31 cellular contexts compared by ENCODE assay signal in genomic region chr3:54083901-54084300, GRCh38. TPM values are rescaled to one million over a fixed set of nuclear protein-coding genes. Genes with fewer than 3 reads are reported as not detected.
"Had no signal": no experiment of that assay in that cellular context is flagged by ENCODE, and none has a peak within 500 bp of the region (broad histone marks: within the 10 kb centered on the region; RNA-seq: fewer than 3 reads in every experiment).

No MANE protein-coding gene starts in this region.

- H3K4me1 ChIP-seq: SJCRH30 had no signal

- H3K36me3 ChIP-seq: SJCRH30 had no signal

- H3K9me3 ChIP-seq: SJCRH30 had no signal

- ATAC-seq: Panc1, Right ventricle myocardium inferior, SK-N-SH treated with all-trans-retinoic acid at 6 μM for 48 hours, T-cell had no signal

- H3K36me3 Mint-ChIP-seq: T-cell had no signal

- DNase-seq: Kasumi-1, KG1, MM.1S, MV-4-11, NCI-H1092, NCI-H1105, NCI-H1417 treated with DMSO at 0.1 percent for 48 hours, NCI-H1436 treated with DMSO at 0.1 percent for 48 hours, NCI-H1694 treated with DMSO at 0.1 percent for 48 hours, NCI-H187 treated with DMSO at 0.1 percent for 48 hours, NCI-H2029, NCI-H2081, NCI-H2107, NCI-H345, NCI-H446, NCI-H510A treated with DMSO at 0.1 percent for 48 hours, NCI-H524 treated with DMSO at 0.1 percent for 48 hours, NCI-H526 treated with DMSO at 0.1 percent for 48 hours, NCI-H774, PC-9, SHP77, SIG-M5, SJCRH30, T-cell had no signal

- H3K4me3 Mint-ChIP-seq: T-cell had no signal

- H3K4me2 ChIP-seq: PC-9 had no signal

- H2AFZ ChIP-seq: PC-9 had no signal

- H3K9me3 Mint-ChIP-seq: T-cell had no signal

- H3K27ac ChIP-seq: PC-9, RWPE1, SJCRH30, SK-N-MC had no signal

- H3K27me3 ChIP-seq: SJCRH30 had no signal

- H3K4me3 ChIP-seq: PC-9, SJCRH30, SK-N-MC had no signal

- H3K27ac Mint-ChIP-seq: T-cell had no signal

RNA-seq across cellular contexts. Expression of gene CACNA2D3, which starts 38.5 kb away (rescaled TPM):
- total RNA-seq: OCI-LY7, SK-MEL-5, T-cell had no signal
